Comparison of ENCODE assay signal across 9 cellular contexts in genomic region chr12:68001486-68002466, GRCh38. TPM values are rescaled to one million over a fixed set of nuclear protein-coding genes. Genes with fewer than 3 reads are reported as not detected.
DNase-seq lines count a peak whose midpoint lies in the region; ATAC-seq and TF ChIP-seq lines count a peak whose summit lies in the region.
"Had no signal": no experiment of that assay in that cellular context is flagged by ENCODE, and none has a peak within 500 bp of the region (broad histone marks: within the 10 kb centered on the region; RNA-seq: fewer than 3 reads in every experiment).

No MANE protein-coding gene starts in this region.

- POLR2A ChIA-PET in activated B cell treated with CpG ODN at 0.5 μM for 24 hours (lab: Charles Lee): interaction anchor here (0.6 kb wide), 1 partner anchor 13 kb away, joined by 3 read pairs; no protein-coding TSS in a partner anchor

- peaks cover 10% of the 10 kb centered on the region for H3K4me1 Mint-ChIP-seq in activated B cell treated with CpG ODN at 0.5 μM for 24 hours
- no peaks in the 10 kb centered on the region for H3K4me1 Mint-ChIP-seq in nephron progenitor cell

- H3K4me3 ChIP-seq in tibial artery: no peak overlapping the region

- no peak overlapping the region for H3K27ac ChIP-seq in tibial artery

- H3K9me3 Mint-ChIP-seq in activated B cell treated with CpG ODN at 0.5 μM for 24 hours (no peaks in the 10 kb centered on the region), nephron progenitor cell (peaks cover 12% of the 10 kb centered on the region)

- DNase-seq in NCI-H1417 (lab: John Stamatoyannopoulos, UW) (peak in 2 of 3 experiments; percentile 27 to 69), NCI-H1417 treated with DMSO at 0.1 percent for 48 hours (lab: John Stamatoyannopoulos, UW) (no peak), KG1 (lab: John Stamatoyannopoulos, UW) (peak; percentile 8), activated B cell treated with CpG ODN at 0.5 μM for 24 hours (no peak), nephron progenitor cell (no peak), NCI-H1930 (lab: John Stamatoyannopoulos, UW) (no peak), tibial artery (no peak)
- DNase-seq: stimulated activated CD4-positive, alpha-beta T cell treated with anti-CD3 and anti-CD28 coated beads, Interleukin-15, amount 100 ng/mL, for 24 hours had no signal

- H3K36me3 Mint-ChIP-seq in activated B cell treated with CpG ODN at 0.5 μM for 24 hours (ENCODE audit: low read depth) (peaks cover 15% of the 10 kb centered on the region), nephron progenitor cell (ENCODE audit: low read depth) (peaks cover 10% of the 10 kb centered on the region)

- peak; percentile 37 for ATAC-seq in activated B cell treated with CpG ODN at 0.5 μM for 24 hours (ENCODE audit: low read depth)
- no peak for ATAC-seq in GM21360 (IDR thresholded peaks at IDR 0.05; ENCODE audit: unreplicated experiment)

- no peaks in the 10 kb centered on the region for H3K27me3 Mint-ChIP-seq in activated B cell treated with CpG ODN at 0.5 μM for 24 hours
- H3K27me3 Mint-ChIP-seq in nephron progenitor cell (ENCODE audit: low read depth, poor library complexity): no peaks in the 10 kb centered on the region

- H3K4me1 ChIP-seq in tibial artery: no peaks in the 10 kb centered on the region

- H3K27ac Mint-ChIP-seq in activated B cell treated with CpG ODN at 0.5 μM for 24 hours: no peak overlapping the region
- no peak overlapping the region for H3K27ac Mint-ChIP-seq in nephron progenitor cell

- CTCF ChIA-PET in activated B cell treated with CpG ODN at 0.5 μM for 24 hours (lab: Charles Lee): interaction anchor here (0.7 to 1.4 kb wide), 8 partner anchors 10 to 1058 kb away, joined by 3 to 4 read pairs (median 3); partner anchors contain the start of gene IFNG-AS1

- no peaks in the 10 kb centered on the region for H3K36me3 ChIP-seq in tibial artery

- intact Hi-C loops in activated B cell treated with CpG ODN at 0.5 μM for 24 hours (cut with micrococcal nuclease): loop anchor here (1.0 to 2.0 kb wide), 3 partner anchors 11 to 315 kb away; no protein-coding TSS in a partner anchor
- intact Hi-C loops in tibial artery (cut with DNase I; ENCODE audit: low total_unique reads): no loop called here

- no peaks in the 10 kb centered on the region for H3K9me3 ChIP-seq in tibial artery

- no peaks in the 10 kb centered on the region for H3K27me3 ChIP-seq in tibial artery

- H3K4me3 Mint-ChIP-seq in activated B cell treated with CpG ODN at 0.5 μM for 24 hours (no peak overlapping the region), nephron progenitor cell (no peak overlapping the region)

- TF ChIP-seq CTCF in activated B cell treated with CpG ODN at 0.5 μM for 24 hours (IDR thresholded peaks at IDR 0.05) (no peak), nephron progenitor cell (IDR thresholded peaks at IDR 0.05) (peak; percentile 45), tibial artery (IDR thresholded peaks at IDR 0.05) (no peak)

RNA-seq across cellular contexts. Expression of gene IFNG-AS1, which starts 12.5 kb away (rescaled TPM):
- total RNA-seq in activated B cell treated with CpG ODN at 0.5 μM for 24 hours: 2.0 and 3.2 TPM in 2 replicates

Comparison
In these comparisons a context has a peak if more than half of its experiments do, and no peak if none do; other contexts are left out.
1. DNase-seq: peak in NCI-H1417 (2 of 3) and KG1 (single experiment); none in NCI-H1417 treated with DMSO at 0.1 percent for 48 hours (single experiment), activated B cell treated with CpG ODN at 0.5 μM for 24 hours (single experiment), nephron progenitor cell (single experiment), NCI-H1930 (0 of 2) and tibial artery (0 of 2).